In genomic region chr15:57591237-57591821, GRCh38 we compare ENCODE assay signal across 8 cellular contexts. TPM values are rescaled to one million over a fixed set of nuclear protein-coding genes. Genes with fewer than 3 reads are reported as not detected.
A peak's percentile ranks its signal among the peaks of the same experiment; 100 is the strongest.
DNase-seq lines count a peak whose midpoint lies in the region; ATAC-seq and TF ChIP-seq lines count a peak whose summit lies in the region.

No MANE protein-coding gene starts in this region.

- H3K4me3 ChIP-seq in BJ (ENCODE audit: low read depth, low read length) (peak overlapping the region; percentile 45), Panc1 (ENCODE audit: low read depth in 2 of 2, low read length in 2 of 2) (peak overlapping the region; percentile 11 to 29; a peak in 3 of 4 replicates), neuronal stem cell (ENCODE audit: low read length in 2 of 2) (peak overlapping the region; percentile 11 to 80)

- peak overlapping the region; percentile 38 for H3K23ac ChIP-seq in neuronal stem cell (ENCODE audit: low read depth, low read length, poor library complexity)

- H2BK12ac ChIP-seq in neuronal stem cell (ENCODE audit: low read length): no peak overlapping the region

- no peak for ATAC-seq in Panc1

- no peak overlapping the region for H2BK15ac ChIP-seq in neuronal stem cell (ENCODE audit: low read length)

- H2AFZ ChIP-seq in neuronal stem cell (ENCODE audit: low read length): peak overlapping the region; percentile 76

- H3K27me3 ChIP-seq in BJ (ENCODE audit: control insufficient read depth, insufficient read depth, low read length) (peaks cover 5% of the 10 kb centered on the region; the same call in 1 of the 2 replicates), Panc1 (ENCODE audit: control insufficient read depth, insufficient read depth, low read length) (peaks cover 22% of the 10 kb centered on the region), neuronal stem cell (ENCODE audit: control insufficient read depth in 3 of 3, insufficient read depth in 3 of 3, low read depth in 1 of 3, low read length in 3 of 3) (peaks cover 0 to 91% (median 20%) of the 10 kb centered on the region in 3 experiments)

- H4K8ac ChIP-seq in neuronal stem cell (ENCODE audit: low read depth, low read length): no peak overlapping the region

- intact Hi-C loops in Panc1 (cut with micrococcal nuclease; ENCODE audit: unreplicated experiment): no loop called here

- no peak overlapping the region for H4K91ac ChIP-seq in neuronal stem cell (ENCODE audit: low read depth, low read length, poor library complexity)

- no peaks in the 10 kb centered on the region for H3K79me1 ChIP-seq in neuronal stem cell (ENCODE audit: low read depth, low read length)

- DNase-seq in BJ (ENCODE audit: low read depth) (no peak), Panc1 (ENCODE audit: low read depth, low spot score) (no peak), epithelial cell of prostate (ENCODE audit: low read depth, low spot score) (no peak), neuronal stem cell (ENCODE audit: low spot score) (no peak), SHP77 (lab: John Stamatoyannopoulos, UW) (no peak), EL (no peak), NCI-H446 (lab: John Stamatoyannopoulos, UW) (no peak), mucosa of gallbladder (ENCODE audit: low spot score) (no peak)

- H3K4me1 ChIP-seq in Panc1 (ENCODE audit: control insufficient read depth, insufficient read depth, low read length) (no peaks in the 10 kb centered on the region), neuronal stem cell (ENCODE audit: control insufficient read depth in 2 of 2, insufficient read depth in 1 of 2, low read depth in 1 of 2, low read length in 2 of 2) (peaks cover 0 to 3% of the 10 kb centered on the region in 2 donors)

- peak overlapping the region; percentile 92 for H3K4me2 ChIP-seq in neuronal stem cell (ENCODE audit: insufficient read depth, low read length, poor library complexity, severe bottlenecking)

- H3K9ac ChIP-seq in neuronal stem cell (ENCODE audit: low read depth, low read length, poor library complexity): peak overlapping the region; percentile 73

- H3K14ac ChIP-seq in neuronal stem cell (ENCODE audit: low read length): peak overlapping the region; percentile 11

- in situ Hi-C loops in Panc1 (cut with HindIII; ENCODE audit: low pct_unique_long_range_greater_than_20kb, low sequenced_read_pairs): no loop called here

- no peak overlapping the region for H3K4ac ChIP-seq in neuronal stem cell (ENCODE audit: low read length)

- no CpG with 5 or more reads among the region's 18 CpGs for WGBS in neuronal stem cell (ENCODE audit: extremely low coverage in 2 of 2, insufficient read length in 2 of 2, insufficient replicate concordance in 1 of 2), 2 donors

- H3K18ac ChIP-seq in neuronal stem cell (ENCODE audit: low read length): peak overlapping the region; percentile 67

- H2AK5ac ChIP-seq in neuronal stem cell (ENCODE audit: low read depth, low read length): no peak overlapping the region

- H3K9me3 ChIP-seq in Panc1 (ENCODE audit: control insufficient read depth, insufficient read depth, low read depth, low read length) (no peaks in the 10 kb centered on the region), neuronal stem cell (replicated peaks in 1 of 2; ENCODE audit: control insufficient read depth in 2 of 2, insufficient read depth in 1 of 2, low read depth in 1 of 2, low read length in 2 of 2) (no peaks in the 10 kb centered on the region)

- H3K36me3 ChIP-seq in BJ (ENCODE audit: control insufficient read depth, insufficient read depth, low read length) (no peaks in the 10 kb centered on the region), Panc1 (ENCODE audit: control insufficient read depth, insufficient read depth, low read length) (peaks cover 2% of the 10 kb centered on the region; the same call in 1 of the 2 replicates), neuronal stem cell (replicated peaks in 1 of 2; ENCODE audit: control insufficient read depth in 2 of 2, insufficient read depth in 2 of 2, low read length in 2 of 2) (no peaks in the 10 kb centered on the region)

- no peak for TF ChIP-seq CTCF in BJ (IDR thresholded peaks at IDR 0.05; ENCODE audit: insufficient read depth, low read depth, low read length)
- no peak for TF ChIP-seq CTCF in Panc1 (IDR thresholded peaks at IDR 0.05)

- H2BK120ac ChIP-seq in neuronal stem cell (ENCODE audit: low read depth, low read length): no peak overlapping the region

- H3K27ac ChIP-seq in Panc1 (ENCODE audit: low read length) (no peak overlapping the region), epithelial cell of prostate (peak overlapping the region; percentile 73), neuronal stem cell (replicated peaks; ENCODE audit: low read length) (no peak overlapping the region)

- no peak overlapping the region for H2BK5ac ChIP-seq in neuronal stem cell (ENCODE audit: low read length)

- POLR2A ChIA-PET in BJ (lab: Charles Lee) (no interaction called here), Panc1 (lab: Charles Lee) (interaction anchor here (0.7 kb wide), 1 partner anchor 1393 kb away, joined by 6 read pairs; no protein-coding TSS in a partner anchor)

- CTCF ChIA-PET in BJ (lab: Yijun Ruan, JAX) (interaction anchor here (1.7 kb wide), 1 partner anchor 21 kb away, joined by 5 read pairs; no protein-coding TSS in a partner anchor), Panc1 (lab: Charles Lee) (no interaction called here)

- no TSS peak for BruUV-seq in Panc1 (replicated peaks; lab: Mats Ljungman, UMichigan)

RNA-seq across cellular contexts. Expression of gene MYZAP, which starts 0.4 kb away (rescaled TPM):
- 0.11 and 0.45 TPM in 2 replicates for polyA plus RNA-seq in BJ (2011; rRNA removed)
- 0.09 TPM in 1 of 2 replicates, not detected in the other for polyA minus RNA-seq in BJ (2011; rRNA and poly(A)+ RNA removed)
- 1.1 TPM for total RNA-seq in Panc1 (2021; ENCODE audit: unreplicated experiment)
- 0.50 TPM for polyA plus RNA-seq in Panc1 (2012; ENCODE audit: insufficient read length)
- 0.64 TPM for polyA plus RNA-seq in neuronal stem cell (2013, experiment 1 of 2)
- 0.76 TPM for polyA plus RNA-seq in neuronal stem cell (2013, experiment 2 of 2)
- 8.2 TPM for total RNA-seq in mucosa of gallbladder
